Comparison of ENCODE assay signal across 2 cellular contexts in the genomic region with DNA sequence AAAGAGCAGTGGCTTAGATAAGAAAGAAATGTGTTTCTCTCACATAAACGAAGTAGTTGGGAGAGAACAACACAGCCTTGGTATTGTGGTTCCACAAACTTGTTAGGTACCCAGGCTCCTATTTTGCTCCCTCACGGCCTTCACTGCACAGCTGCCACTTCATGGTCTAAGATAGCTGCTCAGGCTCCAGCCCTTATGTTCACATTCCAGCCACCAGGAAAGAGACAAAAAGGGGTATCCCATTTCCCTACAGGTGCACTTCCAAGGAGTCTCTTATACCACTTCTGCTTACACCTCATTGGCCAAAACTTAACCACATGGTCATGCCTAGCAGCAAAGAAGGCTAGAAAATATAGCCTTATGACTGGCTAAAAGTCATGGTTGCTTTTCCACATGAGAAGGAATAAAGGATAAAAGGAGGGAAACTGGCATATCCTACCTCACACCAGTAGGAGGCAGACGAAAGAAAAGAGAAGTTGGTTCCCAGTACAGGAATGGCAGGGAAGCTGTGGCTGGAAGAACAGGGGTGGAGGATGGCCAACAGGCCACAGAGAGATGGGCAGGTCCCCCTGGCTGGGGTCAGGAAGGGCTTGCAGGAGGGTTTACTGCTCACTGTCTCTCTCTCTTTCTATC.
TF ChIP-seq lines count a peak whose summit lies in the region.

No MANE protein-coding gene starts in this region.

TF ChIP-seq in SK-N-SH, 30 proteins besides CTCF, POLR2A, EP300 and RAD21:
- TF ChIP-seq RFX5 (IDR thresholded peaks at IDR 0.05; ENCODE audit: low read length) (no peak), SMC3 (IDR thresholded peaks at IDR 0.05; ENCODE audit: low read depth, low read length) (no peak), POLR2AphosphoS5 (IDR thresholded peaks at IDR 0.05; ENCODE audit: low read depth, low read length) (no peak), MEF2A (IDR thresholded peaks at IDR 0.05; ENCODE audit: borderline replicate concordance, low read depth) (no peak)

TF ChIP-seq in SK-N-SH treated with all-trans-retinoic acid at 6 μM for 48 hours, 23 proteins besides CTCF, POLR2A, EP300 and RAD21:
- TF ChIP-seq PATZ1 (CRISPR knock-in tag; IDR thresholded peaks at IDR 0.05; ENCODE audit: borderline replicate concordance) (no peak), TOX (CRISPR knock-in tag; IDR thresholded peaks at IDR 0.05; ENCODE audit: borderline replicate concordance) (no peak), ARNTL (CRISPR knock-in tag; IDR thresholded peaks at IDR 0.05; ENCODE audit: borderline replicate concordance, low read depth) (no peak), ZNF8 (CRISPR knock-in tag; IDR thresholded peaks at IDR 0.05) (no peak), CSDC2 (CRISPR knock-in tag; IDR thresholded peaks at IDR 0.05) (no peak), ZNF565 (CRISPR knock-in tag; conservative IDR thresholded peaks at IDR 0.05; ENCODE audit: low read depth) (no peak), SNAI2 (CRISPR knock-in tag; IDR thresholded peaks at IDR 0.05) (no peak)
TF ChIP-seq in SK-N-SH treated with all-trans-retinoic acid at 6 μM for 48 hours: peak in this region for 0.
